ENCODE assay signal across 10 cellular contexts in the genomic region with DNA sequence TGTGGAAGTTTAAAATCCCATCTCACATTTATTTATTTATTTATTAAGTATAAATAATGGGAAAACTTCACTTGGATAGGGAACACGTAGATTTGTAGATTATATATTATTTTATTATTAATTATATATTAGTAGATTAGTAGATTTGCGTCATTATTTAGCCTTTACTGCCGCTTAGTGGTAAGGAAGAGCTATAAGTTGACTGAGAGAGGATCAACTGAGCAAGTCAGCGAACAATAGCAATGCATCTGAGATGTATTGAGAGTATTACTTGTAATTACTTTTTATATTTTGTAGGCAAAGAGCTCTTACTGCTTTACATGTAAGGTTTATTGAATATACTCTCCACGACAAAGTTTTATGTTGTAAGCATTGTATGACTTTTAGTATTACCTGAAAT.
DNase-seq lines count a peak whose midpoint lies in the region; ATAC-seq, FAIRE-seq and TF ChIP-seq lines count a peak whose summit lies in the region.
"Had no signal": no experiment of that assay in that cellular context is flagged by ENCODE, and none has a peak within 500 bp of the region (broad histone marks: within the 10 kb centered on the region; RNA-seq: fewer than 3 reads in every experiment).

No MANE protein-coding gene starts in this region.

- CTCF ChIA-PET in A549 (lab: Yijun Ruan, JAX), result interaction anchor here (0.6 to 2.8 kb wide), 18 partner anchors 8 to 1746 kb away, joined by 3 to 33 read pairs (median 3); no protein-coding TSS in a partner anchor

- DNase-seq in A549 (ENCODE audit: low read depth in 1 of 2, low spot score in 1 of 2) (peak; percentile 6 to 45), RKO (ENCODE audit: low spot score) (peak; percentile 63), NCI-H524 treated with DMSO at 0.1 percent for 48 hours (lab: John Stamatoyannopoulos, UW) (no peak), foreskin melanocyte (no peak), inferior parietal cortex (ENCODE audit: extremely low spot score) (no peak)
- DNase-seq in activated CD4-positive, CD25-positive, alpha-beta regulatory T cell treated with anti-CD3 and anti-CD28 coated beads, Interleukin-2, amount 50 U/mL, for 72 hours, result no peak
- DNase-seq: gastrocnemius medialis had no signal

- TF ChIP-seq EP300 in A549 (IDR thresholded peaks at IDR 0.05), result no peak
- TF ChIP-seq EP300 in gastroesophageal sphincter (IDR thresholded peaks at IDR 0.05), result no peak

- H3K27ac ChIP-seq in A549 (no peak overlapping the region), gastroesophageal sphincter (no peak overlapping the region)
- H3K27ac ChIP-seq: gastrocnemius medialis had no signal

- POLR2A ChIA-PET in A549 (lab: Yijun Ruan, JAX), result no interaction called here

- peak; percentile 68 to 85 for TF ChIP-seq RAD21 in A549 (conservative IDR thresholded peaks at IDR 0.05 in 1 of 2, IDR thresholded peaks at IDR 0.05 in 1 of 2)

- ATAC-seq in A549 (peak in 1 of 2 experiments; percentile 66; a peak in 2 of 6 replicates), GM18909 (IDR thresholded peaks at IDR 0.05; ENCODE audit: poor library complexity, unreplicated experiment) (peak; percentile 62), gastroesophageal sphincter (no peak)
- ATAC-seq: gastrocnemius medialis; stimulated activated memory B cell treated with anti-CD40 and anti-IgM and Interleukin-4, amounts not matched to agents 10 μg/mL and 1 μg/mL and 100 μg/mL, for 72 hours had no signal

- TF ChIP-seq POLR2A in A549 (IDR thresholded peaks at IDR 0.05; ENCODE audit: low read length) (no peak), gastroesophageal sphincter (IDR thresholded peaks at IDR 0.05) (no peak)

- H3K27me3 ChIP-seq in gastroesophageal sphincter, result no peaks in the 10 kb centered on the region
- H3K27me3 ChIP-seq: gastrocnemius medialis had no signal

- H3K4me3 ChIP-seq in A549 (no peak overlapping the region), gastroesophageal sphincter (no peak overlapping the region)
- H3K4me3 ChIP-seq: gastrocnemius medialis had no signal

- no peaks in the 10 kb centered on the region for H3K36me3 ChIP-seq in gastroesophageal sphincter
- H3K36me3 ChIP-seq: gastrocnemius medialis had no signal

- no peak for FAIRE-seq in A549 (lab: Jason Lieb, UNC)

- WGBS in A549 (ENCODE audit: missing lambda C conversion rate), result 6% methylated on average over 5 of the region's 5 CpGs
- 6 to 10% methylated on average over 5 of the region's 5 CpGs for WGBS in gastroesophageal sphincter (ENCODE audit: low coverage in 1 of 2), 2 donors

- TF ChIP-seq CTCF in A549 (IDR thresholded peaks at IDR 0.05) (peak; percentile 71), gastroesophageal sphincter (IDR thresholded peaks at IDR 0.05) (peak; percentile 29 to 54 (median 36))

- no peaks in the 10 kb centered on the region for H3K9me3 ChIP-seq in A549
- H3K9me3 ChIP-seq in gastroesophageal sphincter, result no peaks in the 10 kb centered on the region
- H3K9me3 ChIP-seq: gastrocnemius medialis had no signal

- H3K4me1 ChIP-seq in A549, result no peaks in the 10 kb centered on the region
- H3K4me1 ChIP-seq in gastroesophageal sphincter, result no peaks in the 10 kb centered on the region
- H3K4me1 ChIP-seq: gastrocnemius medialis had no signal

- H3K4me2 ChIP-seq in A549, result no peak overlapping the region

TF ChIP-seq in A549, 52 proteins besides CTCF, POLR2A, EP300 and RAD21:
- TF ChIP-seq GATA3 (IDR thresholded peaks at IDR 0.05; ENCODE audit: borderline replicate concordance), result no peak
- TF ChIP-seq TFCP2L1 (CRISPR knock-in tag; IDR thresholded peaks at IDR 0.05), result no peak
- TF ChIP-seq, protein P1, sequence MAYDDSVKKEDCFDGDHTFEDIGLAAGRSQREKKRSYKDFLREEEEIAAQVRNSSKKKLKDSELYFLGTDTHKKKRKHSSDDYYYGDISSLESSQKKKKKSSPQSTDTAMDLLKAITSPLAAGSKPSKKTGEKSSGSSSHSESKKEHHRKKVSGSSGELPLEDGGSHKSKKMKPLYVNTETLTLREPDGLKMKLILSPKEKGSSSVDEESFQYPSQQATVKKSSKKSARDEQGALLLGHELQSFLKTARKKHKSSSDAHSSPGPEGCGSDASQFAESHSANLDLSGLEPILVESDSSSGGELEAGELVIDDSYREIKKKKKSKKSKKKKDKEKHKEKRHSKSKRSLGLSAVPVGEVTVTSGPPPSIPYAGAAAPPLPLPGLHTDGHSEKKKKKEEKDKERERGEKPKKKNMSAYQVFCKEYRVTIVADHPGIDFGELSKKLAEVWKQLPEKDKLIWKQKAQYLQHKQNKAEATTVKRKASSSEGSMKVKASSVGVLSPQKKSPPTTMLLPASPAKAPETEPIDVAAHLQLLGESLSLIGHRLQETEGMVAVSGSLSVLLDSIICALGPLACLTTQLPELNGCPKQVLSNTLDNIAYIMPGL (CRISPR knock-in tag; IDR thresholded peaks at IDR 0.05; ENCODE audit: borderline replicate concordance), result no peak
- TF ChIP-seq SMC3 (IDR thresholded peaks at IDR 0.05), result peak; percentile 76
- no peak for TF ChIP-seq CHD4 (IDR thresholded peaks at IDR 0.05; ENCODE audit: borderline replicate concordance)
- TF ChIP-seq KDM5A (IDR thresholded peaks at IDR 0.05), result no peak

Comparison
In these comparisons a context has a peak if more than half of its experiments do, and no peak if none do; other contexts are left out.
1. DNase-seq: peak in A549 (2 of 2) and RKO (single experiment); none in activated CD4-positive, CD25-positive, alpha-beta regulatory T cell treated with anti-CD3 and anti-CD28 coated beads, Interleukin-2, amount 50 U/mL, for 72 hours (single experiment), NCI-H524 treated with DMSO at 0.1 percent for 48 hours (single experiment), foreskin melanocyte (single experiment) and inferior parietal cortex (single experiment).